In genomic region chr13:97194473-97194872, GRCh38 we compare ENCODE assay signal across 1 cellular context.
TF ChIP-seq lines count a peak whose summit lies in the region.

No MANE protein-coding gene starts in this region.

TF ChIP-seq in GM23338, 12 proteins besides CTCF, POLR2A, EP300 and RAD21 (continued from another document):
- TF ChIP-seq ETS1 (IDR thresholded peaks at IDR 0.05) (no peak), EZH2 (IDR thresholded peaks at IDR 0.05; ENCODE audit: low read depth, unreplicated experiment) (no peak), ZNF462 (CRISPR knock-in tag; IDR thresholded peaks at IDR 0.05) (no peak), POLR2AphosphoS5 (IDR thresholded peaks at IDR 0.05; ENCODE audit: low read depth) (no peak), STAT1 (IDR thresholded peaks at IDR 0.05; ENCODE audit: unreplicated experiment) (no peak)
